In genomic region chr2:25232248-25232825, GRCh38 we compare ENCODE assay signal across 1 cellular context.
TF ChIP-seq lines count a peak whose summit lies in the region.

No MANE protein-coding gene starts in this region.

TF ChIP-seq in WTC11, 78 proteins besides CTCF, POLR2A, EP300 and RAD21 (continued from another document):
- TF ChIP-seq GABPB1 (CRISPR knock-in tag; IDR thresholded peaks at IDR 0.05), result no peak
- no peak for TF ChIP-seq CREB1 (CRISPR knock-in tag; IDR thresholded peaks at IDR 0.05)
- no peak for TF ChIP-seq MAX (CRISPR knock-in tag; IDR thresholded peaks at IDR 0.05)
- no peak for TF ChIP-seq RELA (CRISPR knock-in tag; IDR thresholded peaks at IDR 0.05; ENCODE audit: borderline replicate concordance)
- no peak for TF ChIP-seq TP53 (CRISPR knock-in tag; IDR thresholded peaks at IDR 0.05)
- TF ChIP-seq PRDM15 (CRISPR knock-in tag; IDR thresholded peaks at IDR 0.05), result no peak
- TF ChIP-seq ZNF281 (CRISPR knock-in tag; IDR thresholded peaks at IDR 0.05), result no peak
- no peak for TF ChIP-seq HMGA2 (CRISPR knock-in tag; IDR thresholded peaks at IDR 0.05)
- no peak for TF ChIP-seq ATF2 (CRISPR knock-in tag; IDR thresholded peaks at IDR 0.05; ENCODE audit: borderline replicate concordance, low read depth)
- TF ChIP-seq E2F5 (CRISPR knock-in tag; IDR thresholded peaks at IDR 0.05), result no peak
TF ChIP-seq in WTC11: peak in this region for 0.
